ENCODE assay signal across 12 cellular contexts in genomic region chr13:76425930-76426329, GRCh38.
DNase-seq lines count a peak whose midpoint lies in the region; ATAC-seq and TF ChIP-seq lines count a peak whose summit lies in the region.
"Had no signal": no experiment of that assay in that cellular context is flagged by ENCODE, and none has a peak within 500 bp of the region (broad histone marks: within the 10 kb centered on the region; RNA-seq: fewer than 3 reads in every experiment).

No MANE protein-coding gene starts in this region.

- H3K27ac ChIP-seq in PC-3 (ENCODE audit: low read length) = no peak overlapping the region
- H3K27ac ChIP-seq in caudate nucleus (ENCODE audit: low read depth, low read length) = no peak overlapping the region
- H3K27ac ChIP-seq: adrenal gland had no signal

- no peaks in the 10 kb centered on the region for H3K9me3 ChIP-seq in PC-3 (ENCODE audit: low read length)
- H3K9me3 ChIP-seq: adrenal gland had no signal

- no peaks in the 10 kb centered on the region for H3K9me2 ChIP-seq in PC-3 (replicated peaks; ENCODE audit: low read length)

- peaks cover 7% of the 10 kb centered on the region; the same call in 1 of the 2 replicates for H3K27me3 ChIP-seq in PC-3 (ENCODE audit: low read length)
- H3K27me3 ChIP-seq: adrenal gland had no signal

- BruUV-seq in PC-3 (replicated peaks; lab: Mats Ljungman, UMichigan) = no TSS peak

- intact Hi-C loops in PC-3 (cut with micrococcal nuclease) = no loop called here

- DNase-seq in ELR (ENCODE audit: low read depth) (peak; percentile 43), PC-3 (peak; percentile 11), fibroblast of peridontal ligament (ENCODE audit: extremely low read depth) (peak; percentile 97), retinal pigment epithelial cell (ENCODE audit: low read depth) (peak; percentile 66), caudate nucleus (lab: John Stamatoyannopoulos, UW) (no peak), hypothalamus (lab: John Stamatoyannopoulos, UW) (no peak), EL (no peak)
- DNase-seq: adrenal gland; CD8-positive, alpha-beta memory T cell; NCI-H1105 treated with DMSO at 0.1 percent for 48 hours; stimulated activated CD4-positive, alpha-beta T cell treated with anti-CD3 and anti-CD28 coated beads, Interleukin-2, amount 100 ng/mL, for 48 hours had no signal

- H3K9ac ChIP-seq in PC-3 (ENCODE audit: low read length) = no peak overlapping the region

- TF ChIP-seq CTCF in PC-3 (conservative IDR thresholded peaks at IDR 0.05; ENCODE audit: low read depth, low read length) = no peak
- TF ChIP-seq CTCF in retinal pigment epithelial cell (conservative IDR thresholded peaks at IDR 0.05; ENCODE audit: low read depth, low read length) = no peak

- H3K4me3 ChIP-seq in PC-3 (ENCODE audit: low read length) = no peak overlapping the region
- H3K4me3 ChIP-seq in retinal pigment epithelial cell (ENCODE audit: low read length) = no peak overlapping the region
- H3K4me3 ChIP-seq: adrenal gland had no signal

- peaks cover 9% of the 10 kb centered on the region for H3K4me1 ChIP-seq in PC-3 (ENCODE audit: insufficient read depth, low read length)
- H3K4me1 ChIP-seq: adrenal gland had no signal

- ATAC-seq in PC-3 (no peak; the same call in 1 of the 2 replicates), HG02938 (IDR thresholded peaks at IDR 0.05; ENCODE audit: unreplicated experiment) (no peak)

- H2AFZ ChIP-seq in PC-3 (ENCODE audit: low read length) = no peak overlapping the region

- no peaks in the 10 kb centered on the region for H3K79me2 ChIP-seq in PC-3 (ENCODE audit: low read length)

- H3K4me2 ChIP-seq in PC-3 (ENCODE audit: low read length) = no peak overlapping the region

- no peaks in the 10 kb centered on the region for H3K36me3 ChIP-seq in PC-3 (ENCODE audit: low read depth, low read length)
- H3K36me3 ChIP-seq: adrenal gland had no signal

- CTCF ChIA-PET in PC-3 (lab: Charles Lee) = no interaction called here

- H4K20me1 ChIP-seq in PC-3 (ENCODE audit: low read length) = no peaks in the 10 kb centered on the region

- POLR2A ChIA-PET in PC-3 (lab: Charles Lee; ENCODE audit: unreplicated experiment) = no interaction called here

- H3F3A ChIP-seq in PC-3 (ENCODE audit: low read length, unreplicated experiment) = no peaks in the 10 kb centered on the region

Comparison
In these comparisons a context has a peak if more than half of its experiments do, and no peak if none do; other contexts are left out.
1. DNase-seq: peak in ELR (single experiment), PC-3 (single experiment), fibroblast of peridontal ligament (single experiment) and retinal pigment epithelial cell (single experiment); none in caudate nucleus (0 of 61), hypothalamus (0 of 51) and EL (single experiment).